15 cellular contexts compared by ENCODE assay signal in genomic region chr10:86255405-86256251, GRCh38.
A peak's percentile ranks its signal among the peaks of the same experiment; 100 is the strongest.
DNase-seq lines count a peak whose midpoint lies in the region; ATAC-seq and TF ChIP-seq lines count a peak whose summit lies in the region.
"Had no signal": no experiment of that assay in that cellular context is flagged by ENCODE, and none has a peak within 500 bp of the region (broad histone marks: within the 10 kb centered on the region; RNA-seq: fewer than 3 reads in every experiment).

No MANE protein-coding gene starts in this region.

- no peaks in the 10 kb centered on the region for H3K9me3 ChIP-seq in aorta (ENCODE audit: control insufficient read depth, low read length)

- no peak for ATAC-seq in left ventricle myocardium superior
- peak; percentile 22 for ATAC-seq in aorta (ENCODE audit: low FRiP score)
- no peak for ATAC-seq in GM18909 (IDR thresholded peaks at IDR 0.05; ENCODE audit: poor library complexity, unreplicated experiment)

- H3K36me3 Mint-ChIP-seq in chondrocyte (ENCODE audit: low read depth) (no peaks in the 10 kb centered on the region), osteocyte (ENCODE audit: unreplicated experiment) (no peaks in the 10 kb centered on the region)
- H3K36me3 Mint-ChIP-seq: CD14-positive monocyte had no signal

- no peaks in the 10 kb centered on the region for H3K36me3 ChIP-seq in aorta (ENCODE audit: control insufficient read depth in 1 of 2, insufficient read depth in 2 of 2, low read length in 1 of 2)

- H3K27me3 Mint-ChIP-seq in chondrocyte (ENCODE audit: low read depth) (peaks cover 9% of the 10 kb centered on the region), osteocyte (ENCODE audit: unreplicated experiment) (peaks cover 3% of the 10 kb centered on the region)

- H3K4me3 ChIP-seq in aorta (ENCODE audit: low read length in 2 of 2) = no peak overlapping the region
- H3K4me3 ChIP-seq: GM23338 had no signal

- WGBS in aorta, 2 donors = 86 to 87% methylated on average over 14 of the region's 14 CpGs

- TF ChIP-seq CTCF in chondrocyte (IDR thresholded peaks at IDR 0.05) = no peak
- TF ChIP-seq CTCF in osteocyte (IDR thresholded peaks at IDR 0.05) = no peak

- no peaks in the 10 kb centered on the region for H3K27me3 ChIP-seq in aorta (ENCODE audit: control insufficient read depth in 1 of 2, insufficient read depth in 2 of 2, low read length in 1 of 2)

- H3K9me3 Mint-ChIP-seq in chondrocyte (ENCODE audit: low read depth) = peaks cover 3% of the 10 kb centered on the region
- H3K9me3 Mint-ChIP-seq in osteocyte (ENCODE audit: unreplicated experiment) = no peaks in the 10 kb centered on the region

- intact Hi-C loops in cardiac septum (cut with DNase I) (no loop called here), left ventricle myocardium superior (cut with micrococcal nuclease) (no loop called here), aorta (cut with DNase I) (no loop called here)

- no peaks in the 10 kb centered on the region for H3K4me1 Mint-ChIP-seq in chondrocyte (ENCODE audit: low read depth)
- no peaks in the 10 kb centered on the region for H3K4me1 Mint-ChIP-seq in osteocyte (ENCODE audit: unreplicated experiment)

- no peak overlapping the region for H3K27ac ChIP-seq in aorta (ENCODE audit: low read depth in 1 of 2, low read length in 2 of 2)

- H3K27ac Mint-ChIP-seq in chondrocyte (ENCODE audit: unreplicated experiment) (no peak overlapping the region), osteocyte (ENCODE audit: unreplicated experiment) (no peak overlapping the region)
- H3K27ac Mint-ChIP-seq: CD14-positive monocyte, GM23338 had no signal

- H3K4me3 Mint-ChIP-seq in chondrocyte (ENCODE audit: unreplicated experiment) (no peak overlapping the region), osteocyte (ENCODE audit: unreplicated experiment) (no peak overlapping the region)
- H3K4me3 Mint-ChIP-seq: CD14-positive monocyte, GM23338 had no signal

- DNase-seq in cardiac septum (ENCODE audit: low spot score) = peak; percentile 60
- no peak for DNase-seq in left ventricle myocardium superior
- DNase-seq in chondrocyte (ENCODE audit: low spot score) = peak; percentile 75
- DNase-seq in osteocyte (ENCODE audit: extremely low spot score, unreplicated experiment) = peak; percentile 78
- DNase-seq in aorta = no peak
- no peak for DNase-seq in NCI-H2171 (lab: John Stamatoyannopoulos, UW)
- DNase-seq in SHP77 treated with DMSO at 0.1 percent for 48 hours (lab: John Stamatoyannopoulos, UW) = no peak
- DNase-seq: AML-193, GF-D8, KBM-7, NCI-H1436 treated with DMSO at 0.1 percent for 48 hours, NCI-H510A treated with DMSO at 0.1 percent for 48 hours had no signal

- H3K4me1 ChIP-seq in aorta (ENCODE audit: control insufficient read depth in 1 of 2, insufficient read depth in 2 of 2, low read length in 2 of 2) = no peaks in the 10 kb centered on the region

Comparison
In these comparisons a context has a peak if more than half of its experiments do, and no peak if none do; other contexts are left out.
1. DNase-seq: peak in cardiac septum (single experiment), chondrocyte (single experiment) and osteocyte (single experiment); none in left ventricle myocardium superior (single experiment), aorta (0 of 2), NCI-H2171 (single experiment) and SHP77 treated with DMSO at 0.1 percent for 48 hours (single experiment).